Comparison of ENCODE assay signal across 1 cellular context in the genomic region with DNA sequence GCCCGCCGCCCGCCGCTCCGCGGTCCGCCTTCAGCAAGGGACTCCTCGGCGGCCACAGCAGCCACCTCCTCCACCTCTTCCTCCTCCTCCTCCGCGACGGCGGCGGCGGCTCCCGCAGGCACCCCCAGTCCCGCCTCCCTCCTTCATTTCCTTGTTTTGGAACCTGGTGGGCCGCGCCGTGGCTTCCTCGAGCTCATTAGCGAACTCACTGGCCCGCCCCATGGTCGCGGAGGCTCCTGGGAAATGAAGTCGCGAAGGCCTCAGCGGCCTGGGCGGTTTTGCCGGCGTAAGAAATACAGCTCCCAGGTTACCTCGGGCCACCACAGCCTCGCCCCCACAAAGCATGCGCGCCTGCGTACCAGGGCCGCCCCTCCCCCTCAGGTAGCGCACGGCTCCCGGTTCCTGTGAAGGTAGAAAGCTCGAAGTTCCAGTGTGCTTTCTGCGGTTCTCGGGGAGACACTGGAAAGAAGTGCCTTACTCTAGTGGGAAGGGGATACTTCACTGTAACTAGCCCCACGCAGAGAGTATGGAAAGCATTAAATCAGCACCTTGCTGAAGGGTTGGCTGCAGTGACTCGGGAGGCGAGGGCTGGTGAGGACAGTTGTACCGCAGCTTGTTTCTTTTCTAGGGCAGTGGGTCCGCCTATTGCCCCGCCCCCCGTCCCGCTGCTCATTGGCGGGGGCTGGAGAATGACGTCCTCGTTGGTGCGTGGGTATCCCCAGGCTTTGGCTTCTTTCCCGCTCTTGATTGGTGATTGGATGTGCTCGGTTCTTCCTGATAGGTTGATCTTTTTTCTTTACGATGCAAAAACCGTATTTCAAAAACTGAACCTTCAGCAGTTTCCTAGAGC.
TF ChIP-seq lines count a peak whose summit lies in the region.

A gene (minus strand): TSS at position 210 of the 850 bp plus-strand sequence. CDS start 333 bp downstream, outside the sequence.

TF ChIP-seq in WTC11, 78 proteins besides CTCF, POLR2A, EP300 and RAD21 (continued from another document):
- TF ChIP-seq, protein P1, sequence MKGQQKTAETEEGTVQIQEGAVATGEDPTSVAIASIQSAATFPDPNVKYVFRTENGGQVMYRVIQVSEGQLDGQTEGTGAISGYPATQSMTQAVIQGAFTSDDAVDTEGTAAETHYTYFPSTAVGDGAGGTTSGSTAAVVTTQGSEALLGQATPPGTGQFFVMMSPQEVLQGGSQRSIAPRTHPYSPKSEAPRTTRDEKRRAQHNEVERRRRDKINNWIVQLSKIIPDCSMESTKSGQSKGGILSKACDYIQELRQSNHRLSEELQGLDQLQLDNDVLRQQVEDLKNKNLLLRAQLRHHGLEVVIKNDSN (CRISPR knock-in tag; IDR thresholded peaks at IDR 0.05), result no peak
- TF ChIP-seq, protein P2, sequence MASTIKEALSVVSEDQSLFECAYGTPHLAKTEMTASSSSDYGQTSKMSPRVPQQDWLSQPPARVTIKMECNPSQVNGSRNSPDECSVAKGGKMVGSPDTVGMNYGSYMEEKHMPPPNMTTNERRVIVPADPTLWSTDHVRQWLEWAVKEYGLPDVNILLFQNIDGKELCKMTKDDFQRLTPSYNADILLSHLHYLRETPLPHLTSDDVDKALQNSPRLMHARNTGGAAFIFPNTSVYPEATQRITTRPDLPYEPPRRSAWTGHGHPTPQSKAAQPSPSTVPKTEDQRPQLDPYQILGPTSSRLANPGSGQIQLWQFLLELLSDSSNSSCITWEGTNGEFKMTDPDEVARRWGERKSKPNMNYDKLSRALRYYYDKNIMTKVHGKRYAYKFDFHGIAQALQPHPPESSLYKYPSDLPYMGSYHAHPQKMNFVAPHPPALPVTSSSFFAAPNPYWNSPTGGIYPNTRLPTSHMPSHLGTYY (CRISPR knock-in tag; IDR thresholded peaks at IDR 0.05), result no peak
- TF ChIP-seq MYBL2 (CRISPR knock-in tag; IDR thresholded peaks at IDR 0.05) (peak; percentile 90), ZNF396 (CRISPR knock-in tag; IDR thresholded peaks at IDR 0.05; ENCODE audit: borderline replicate concordance) (no peak)
- TF ChIP-seq, protein P3, sequence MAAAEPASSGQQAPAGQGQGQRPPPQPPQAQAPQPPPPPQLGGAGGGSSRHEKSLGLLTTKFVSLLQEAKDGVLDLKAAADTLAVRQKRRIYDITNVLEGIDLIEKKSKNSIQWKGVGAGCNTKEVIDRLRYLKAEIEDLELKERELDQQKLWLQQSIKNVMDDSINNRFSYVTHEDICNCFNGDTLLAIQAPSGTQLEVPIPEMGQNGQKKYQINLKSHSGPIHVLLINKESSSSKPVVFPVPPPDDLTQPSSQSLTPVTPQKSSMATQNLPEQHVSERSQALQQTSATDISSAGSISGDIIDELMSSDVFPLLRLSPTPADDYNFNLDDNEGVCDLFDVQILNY (CRISPR knock-in tag; IDR thresholded peaks at IDR 0.05), result no peak
TF ChIP-seq in WTC11: peak in this region for 15.
